In genomic region chr17:21532763-21533385, GRCh38 we compare ENCODE assay signal across 25 cellular contexts.
DNase-seq lines count a peak whose midpoint lies in the region; ATAC-seq and TF ChIP-seq lines count a peak whose summit lies in the region.
"Had no signal": no experiment of that assay in that cellular context is flagged by ENCODE, and none has a peak within 500 bp of the region (broad histone marks: within the 10 kb centered on the region; RNA-seq: fewer than 3 reads in every experiment).

No MANE protein-coding gene starts in this region.

- no peak overlapping the region for H3K4me3 ChIP-seq in BLaER1 treated with 17β-estradiol and CSF1 and Interleukin-3, amounts not matched to agents 10 nM and 100 nM
- H3K4me3 ChIP-seq in esophagus muscularis mucosa (no peak overlapping the region), psoas muscle (no peak overlapping the region)
- H3K4me3 ChIP-seq: A549, colonic mucosa, Peyer's patch, SJCRH30, tibial artery had no signal

- no peak for ATAC-seq in psoas muscle
- ATAC-seq in Right ventricle myocardium superior (ENCODE audit: poor library complexity), result no peak
- ATAC-seq: A549; activated CD4-positive, CD25-positive, alpha-beta regulatory T cell treated with anti-CD3 and anti-CD28 coated beads, Interleukin-2, amount 50 U/mL, for 24 hours had no signal

- peaks cover 24% of the 10 kb centered on the region for H3K4me1 Mint-ChIP-seq in activated CD4-positive, alpha-beta T cell treated with anti-CD3 and anti-CD28 coated beads, Interleukin-2, amount 10 ng/mL, durations not matched to agents 7 days and 5 days
- H3K4me1 Mint-ChIP-seq: B cell had no signal

- TF ChIP-seq CTCF in esophagus muscularis mucosa (IDR thresholded peaks at IDR 0.05) (no peak), psoas muscle (IDR thresholded peaks at IDR 0.05) (no peak)

- POLR2A ChIA-PET in activated CD4-positive, alpha-beta T cell treated with anti-CD3 and anti-CD28 coated beads, Interleukin-2, amount 10 ng/mL, durations not matched to agents 7 days and 5 days (lab: Charles Lee), result no interaction called here

- H3K9ac ChIP-seq in BLaER1 treated with 17β-estradiol and CSF1 and Interleukin-3, amounts not matched to agents 10 nM and 100 nM, result peak overlapping the region in 1 of 11 experiments; percentile 20; a peak in 2 of 22 replicates

- 71% methylated on average over 9 of the region's 9 CpGs for WGBS in esophagus muscularis mucosa
- 89 to 94% (median 91%) methylated on average over 9 of the region's 9 CpGs for WGBS in psoas muscle, 3 donors

- peaks cover 10 to 71% (median 56%) of the 10 kb centered on the region in 11 experiments for H3K36me3 ChIP-seq in BLaER1 treated with 17β-estradiol and CSF1 and Interleukin-3, amounts not matched to agents 10 nM and 100 nM
- H3K36me3 ChIP-seq in esophagus muscularis mucosa, result peaks cover 25 to 47% (median 29%) of the 10 kb centered on the region in 4 donors
- H3K36me3 ChIP-seq in psoas muscle (ENCODE audit: insufficient read depth in 1 of 2, low read depth in 1 of 2), result peaks cover 0 to 23% of the 10 kb centered on the region in 2 donors
- H3K36me3 ChIP-seq: colonic mucosa, SJCRH30 had no signal

- H3K4me3 Mint-ChIP-seq in activated CD4-positive, alpha-beta T cell treated with anti-CD3 and anti-CD28 coated beads, Interleukin-2, amount 10 ng/mL, durations not matched to agents 7 days and 5 days, result peak overlapping the region; percentile 53
- H3K4me3 Mint-ChIP-seq: B cell had no signal

- peaks cover 18% of the 10 kb centered on the region for H3K36me3 Mint-ChIP-seq in activated CD4-positive, alpha-beta T cell treated with anti-CD3 and anti-CD28 coated beads, Interleukin-2, amount 10 ng/mL, durations not matched to agents 7 days and 5 days (ENCODE audit: low read depth)

- H3K4me2 ChIP-seq in BLaER1 treated with 17β-estradiol and CSF1 and Interleukin-3, amounts not matched to agents 10 nM and 100 nM, result peak overlapping the region; percentile 17 to 74 (median 63); a peak in 20 of 22 replicates
- H3K4me2 ChIP-seq: A549 had no signal

- TF ChIP-seq POLR2A in esophagus muscularis mucosa (IDR thresholded peaks at IDR 0.05; ENCODE audit: low read depth), result no peak

- peak; percentile 33 for DNase-seq in activated CD4-positive, alpha-beta T cell treated with anti-CD3 and anti-CD28 coated beads, Interleukin-2, amount 10 ng/mL, durations not matched to agents 7 days and 5 days
- no peak for DNase-seq in activated CD4-positive, alpha-beta T cell treated with anti-CD3 and anti-CD28 coated beads for 4 hours
- DNase-seq in RPMI8226 (peak; percentile 75), esophagus muscularis mucosa (ENCODE audit: extremely low spot score) (peak; percentile 53), psoas muscle (no peak), NCI-H510A treated with DMSO at 0.1 percent for 48 hours (lab: John Stamatoyannopoulos, UW) (no peak), Right ventricle myocardium superior (no peak)
- DNase-seq: activated CD8-positive, alpha-beta memory T cell treated with anti-CD3 and anti-CD28 coated beads, Interleukin-2, amount 50 U/mL, for 48 hours; activated gamma-delta T cell; anterior cingulate cortex; colonic mucosa; effector CD8-positive, alpha-beta T cell; midbrain; naive thymus-derived CD8-positive, alpha-beta T cell; NCI-H1092 treated with DMSO at 0.1 percent for 48 hours; NCI-H1930; NCI-H226; Peyer's patch; SJCRH30; tibial artery had no signal

- peak overlapping the region; percentile 81 for H3K27ac Mint-ChIP-seq in activated CD4-positive, alpha-beta T cell treated with anti-CD3 and anti-CD28 coated beads, Interleukin-2, amount 10 ng/mL, durations not matched to agents 7 days and 5 days
- H3K27ac Mint-ChIP-seq: B cell had no signal

- no peak overlapping the region for H3K27ac ChIP-seq in BLaER1 treated with 17β-estradiol and CSF1 and Interleukin-3, amounts not matched to agents 10 nM and 100 nM
- H3K27ac ChIP-seq in esophagus muscularis mucosa (replicated peaks in 1 of 4) (no peak overlapping the region), psoas muscle (no peak overlapping the region)
- H3K27ac ChIP-seq: A549, colonic mucosa, HL-60, Peyer's patch, SJCRH30, tibial artery had no signal

- peaks cover 12 to 42% (median 34%) of the 10 kb centered on the region in 10 experiments; a peak in 19 of 20 replicates for H3K4me1 ChIP-seq in BLaER1 treated with 17β-estradiol and CSF1 and Interleukin-3, amounts not matched to agents 10 nM and 100 nM
- peaks cover 0 to 4% (median 0%) of the 10 kb centered on the region in 4 donors for H3K4me1 ChIP-seq in esophagus muscularis mucosa
- peaks cover 10% of the 10 kb centered on the region for H3K4me1 ChIP-seq in psoas muscle
- H3K4me1 ChIP-seq: A549, colonic mucosa, Peyer's patch, SJCRH30, tibial artery had no signal

- peaks cover 10 to 17% (median 13%) of the 10 kb centered on the region in 11 experiments for H3K9me3 ChIP-seq in BLaER1 treated with 17β-estradiol and CSF1 and Interleukin-3, amounts not matched to agents 10 nM and 100 nM (replicated peaks in 1 of 11)
- H3K9me3 ChIP-seq in esophagus muscularis mucosa (peaks cover 0 to 8% (median 5%) of the 10 kb centered on the region in 4 donors), psoas muscle (peaks cover 10% of the 10 kb centered on the region)
- H3K9me3 ChIP-seq: colonic mucosa, SJCRH30 had no signal

- peaks cover 18% of the 10 kb centered on the region for H3K9me3 Mint-ChIP-seq in activated CD4-positive, alpha-beta T cell treated with anti-CD3 and anti-CD28 coated beads, Interleukin-2, amount 10 ng/mL, durations not matched to agents 7 days and 5 days

- H3K27me3 Mint-ChIP-seq in activated CD4-positive, alpha-beta T cell treated with anti-CD3 and anti-CD28 coated beads, Interleukin-2, amount 10 ng/mL, durations not matched to agents 7 days and 5 days, result no peaks in the 10 kb centered on the region
- H3K27me3 Mint-ChIP-seq: B cell; naive thymus-derived CD8-positive, alpha-beta T cell had no signal

- CTCF ChIA-PET in activated CD4-positive, alpha-beta T cell treated with anti-CD3 and anti-CD28 coated beads, Interleukin-2, amount 10 ng/mL, durations not matched to agents 7 days and 5 days (lab: Charles Lee), result interaction anchor here (1.5 kb wide), 2 partner anchors 13 to 19 kb away, joined by 3 to 4 read pairs; no protein-coding TSS in a partner anchor

- H4K20me1 ChIP-seq in BLaER1 treated with 17β-estradiol and CSF1 and Interleukin-3, amounts not matched to agents 10 nM and 100 nM, result peaks cover 0 to 65% (median 7%) of the 10 kb centered on the region in 11 experiments; a peak in 9 of 22 replicates

- H3K27me3 ChIP-seq in BLaER1 treated with 17β-estradiol and CSF1 and Interleukin-3, amounts not matched to agents 10 nM and 100 nM, result no peaks in the 10 kb centered on the region
- H3K27me3 ChIP-seq in esophagus muscularis mucosa, result no peaks in the 10 kb centered on the region
- H3K27me3 ChIP-seq in psoas muscle (ENCODE audit: insufficient read depth in 3 of 3, low read length in 2 of 3), result no peaks in the 10 kb centered on the region
- H3K27me3 ChIP-seq: colonic mucosa, Peyer's patch, tibial artery had no signal

- no peak for TF ChIP-seq EP300 in esophagus muscularis mucosa (IDR thresholded peaks at IDR 0.05)

- intact Hi-C loops in esophagus muscularis mucosa (cut with DNase I) (no loop called here), psoas muscle (cut with DNase I) (no loop called here), Right ventricle myocardium superior (cut with DNase I) (no loop called here)

Comparison
In these comparisons a context has a peak if more than half of its experiments do, and no peak if none do; other contexts are left out.
1. DNase-seq: peak in activated CD4-positive, alpha-beta T cell treated with anti-CD3 and anti-CD28 coated beads, Interleukin-2, amount 10 ng/mL, durations not matched to agents 7 days and 5 days (single experiment), RPMI8226 (single experiment) and esophagus muscularis mucosa (single experiment); none in activated CD4-positive, alpha-beta T cell treated with anti-CD3 and anti-CD28 coated beads for 4 hours (0 of 2), psoas muscle (0 of 2), NCI-H510A treated with DMSO at 0.1 percent for 48 hours (single experiment) and Right ventricle myocardium superior (single experiment).